In genomic region chr17:40443988-40444899, GRCh38 we compare ENCODE assay signal across 9 cellular contexts. TPM values are rescaled to one million over a fixed set of nuclear protein-coding genes. Genes with fewer than 3 reads are reported as not detected.
DNase-seq lines count a peak whose midpoint lies in the region; ATAC-seq, FAIRE-seq and TF ChIP-seq lines count a peak whose summit lies in the region.
"Had no signal": no experiment of that assay in that cellular context is flagged by ENCODE, and none has a peak within 500 bp of the region (broad histone marks: within the 10 kb centered on the region; RNA-seq: fewer than 3 reads in every experiment).

No MANE protein-coding gene starts in this region.

- DNase-seq in GM12865 (ENCODE audit: low read depth) (no peak), SK-N-MC (ENCODE audit: low read depth, low spot score) (no peak), pancreas (no peak), SK-N-DZ (ENCODE audit: low spot score) (no peak), posterior vena cava (ENCODE audit: low spot score) (no peak), posterior cingulate gyrus (no peak)

- no peak for ATAC-seq in pancreas
- no peak for ATAC-seq in GM18909 (IDR thresholded peaks at IDR 0.05; ENCODE audit: poor library complexity, unreplicated experiment)

- H3K9ac ChIP-seq in SK-N-MC (ENCODE audit: insufficient read length) = peak overlapping the region; percentile 73

- H3K27me3 ChIP-seq in esophagus (ENCODE audit: control insufficient read depth in 1 of 2, insufficient read depth in 2 of 2, low read length in 2 of 2) (no peaks in the 10 kb centered on the region), pancreas (no peaks in the 10 kb centered on the region)

- no peak for TF ChIP-seq CTCF in GM12865 (IDR thresholded peaks at IDR 0.05; ENCODE audit: insufficient read depth, low read depth, low read length, missing control alignments)
- TF ChIP-seq CTCF in pancreas (IDR thresholded peaks at IDR 0.05) = peak in 1 of 4 donors; percentile 8

- H3K36me3 ChIP-seq in SK-N-MC (ENCODE audit: insufficient read depth, low read length) (no peaks in the 10 kb centered on the region), esophagus (ENCODE audit: control insufficient read depth in 2 of 2, insufficient read depth in 2 of 2, low read length in 1 of 2) (peaks cover 0 to 3% of the 10 kb centered on the region in 2 donors), pancreas (no peaks in the 10 kb centered on the region)

- H3K27ac ChIP-seq in SK-N-MC (peak overlapping the region; percentile 71; the same call in 1 of the 2 replicates), esophagus (ENCODE audit: low read depth in 2 of 2, low read length in 1 of 2) (peak overlapping the region; percentile 90 to 94), pancreas (peak overlapping the region in 3 of 4 donors; percentile 17 to 44 (median 39))

- H3K4me1 ChIP-seq in esophagus (ENCODE audit: control insufficient read depth in 2 of 2, insufficient read depth in 2 of 2, low read length in 1 of 2) (peaks cover 3 to 27% of the 10 kb centered on the region in 2 donors), pancreas (peaks cover 11 to 17% (median 14%) of the 10 kb centered on the region in 3 donors)

- WGBS in esophagus, 2 donors = 9 to 18% methylated on average over 15 of the region's 15 CpGs
- WGBS in pancreas, 2 donors = 30 to 33% methylated on average over 15 of the region's 15 CpGs

- H3K4me3 ChIP-seq in GM12865 (ENCODE audit: low read depth, low read length) (peak overlapping the region; percentile 33), SK-N-MC (peak overlapping the region; percentile 92), esophagus (ENCODE audit: low read depth in 1 of 2, low read length in 2 of 2) (peak overlapping the region; percentile 63 to 74), pancreas (peak overlapping the region; percentile 8 to 52 (median 28))

- no peak for FAIRE-seq in pancreas (lab: Jason Lieb, UNC)

- H3K9me3 ChIP-seq in SK-N-MC (ENCODE audit: low read depth, low read length) = no peaks in the 10 kb centered on the region
- no peaks in the 10 kb centered on the region for H3K9me3 ChIP-seq in esophagus (ENCODE audit: control insufficient read depth in 2 of 2, insufficient read depth in 1 of 2, low read depth in 1 of 2, low read length in 1 of 2)
- H3K9me3 ChIP-seq in pancreas = no peaks in the 10 kb centered on the region

- intact Hi-C loops in pancreas (cut with DNase I) (loop anchor here in 2 of 3 donors (5.0 kb wide), 2 partner anchors 33 to 88 kb away; no protein-coding TSS in a partner anchor), posterior vena cava (cut with DNase I) (loop anchor here (5.0 to 10.0 kb wide), 2 partner anchors 88 to 111 kb away; no protein-coding TSS in a partner anchor), posterior cingulate gyrus (cut with DNase I) (no loop called here)

RNA-seq across cellular contexts. Expression of gene IGFBP4, which starts 1.0 kb away (rescaled TPM):
- polyA plus RNA-seq in esophagus = 10 to 100 TPM; 34.1 to 80.6 TPM
- total RNA-seq in pancreas = 100 to 1,000 TPM in 3 of 6 donors, 10 to 100 TPM in 3; 30.2 to 190 (median 80.4) TPM
- 10 to 100 TPM; 58.7 to 72.3 TPM for polyA plus RNA-seq in pancreas
- polyA plus RNA-seq in SK-N-DZ (2014; cell fraction: cytosol; rRNA removed) = 21.3 and 26.0 TPM in 2 replicates
- polyA plus RNA-seq in SK-N-DZ (2014; cell fraction: nucleus; rRNA removed) = 15.1 and 20.9 TPM in 2 replicates
- 1,000 to 10,000 TPM; 1,004 to 1,451 TPM for total RNA-seq in posterior vena cava

RNA-seq across cellular contexts. Expression of gene TOP2A, which starts 26.5 kb away (rescaled TPM):
- polyA plus RNA-seq in esophagus (10 to 100 TPM; 18.0 to 56.0 TPM), pancreas (under 1 TPM; 0.42 to 0.76 TPM)
- total RNA-seq in pancreas (1 to 10 TPM in 3 of 6 donors, under 1 TPM in 3; 0.19 to 4.4 (median 1.2) TPM), posterior vena cava (1 to 10 TPM; 1.1 to 2.2 TPM)
- polyA plus RNA-seq in SK-N-DZ (2014; cell fraction: cytosol; rRNA removed) = 345 and 397 TPM in 2 replicates
- polyA plus RNA-seq in SK-N-DZ (2014; cell fraction: nucleus; rRNA removed) = 344 and 450 TPM in 2 replicates

RNA-seq across cellular contexts. Expression of gene TNS4, which starts 57.2 kb away (rescaled TPM):
- 10 to 100 TPM; 25.4 to 74.8 TPM for polyA plus RNA-seq in esophagus
- total RNA-seq in pancreas = under 1 TPM in 2 of 6 donors, not detected in 4; 0.16 to 0.24 TPM
- not detected for polyA plus RNA-seq in pancreas
- 0.09 TPM in 1 of 2 replicates, not detected in the other for polyA plus RNA-seq in SK-N-DZ (2014; cell fraction: cytosol; rRNA removed)
- not detected in 2 replicates for polyA plus RNA-seq in SK-N-DZ (2014; cell fraction: nucleus; rRNA removed)
- total RNA-seq in posterior vena cava = under 1 TPM; 0.14 to 0.38 TPM
- total RNA-seq: RPMI7951 had no signal

Comparison
In these comparisons a context has a peak if more than half of its experiments do, and no peak if none do; other contexts are left out.
1. H3K4me3 ChIP-seq: peak in every context shown above with its lines; median percentile 92 in SK-N-MC; 68 in esophagus; 33 in GM12865; 28 in pancreas.
2. H3K27ac ChIP-seq: peak in every context shown above with its lines; median percentile 92 in esophagus; 71 in SK-N-MC; 39 in pancreas.
3. RNA of gene IGFBP4, which starts 1.0 kb away (total RNA-seq): 1,004 to 1,451 TPM in posterior vena cava; 30.2 to 190 TPM in pancreas; every median in the first group is over 4 times any median in the second.